8 cellular contexts compared by ENCODE assay signal in genomic region chr22:42716649-42717127, GRCh38. TPM values are rescaled to one million over a fixed set of nuclear protein-coding genes. Genes with fewer than 3 reads are reported as not detected.
DNase-seq lines count a peak whose midpoint lies in the region; ATAC-seq and TF ChIP-seq lines count a peak whose summit lies in the region.
"Had no signal": no experiment of that assay in that cellular context is flagged by ENCODE, and none has a peak within 500 bp of the region (broad histone marks: within the 10 kb centered on the region; RNA-seq: fewer than 3 reads in every experiment).

No MANE protein-coding gene starts in this region.

- CTCF ChIA-PET in RWPE1 (lab: Yijun Ruan, JAX) = no interaction called here

- H3K4me1 ChIP-seq in stomach smooth muscle (ENCODE audit: control insufficient read depth, insufficient read depth, low read length) (peaks cover 48% of the 10 kb centered on the region), gastrocnemius medialis (peaks cover 19 to 31% of the 10 kb centered on the region in 2 donors)

- H3K9me3 ChIP-seq in stomach smooth muscle (ENCODE audit: control insufficient read depth in 2 of 2, low read length in 2 of 2) = no peaks in the 10 kb centered on the region
- H3K9me3 ChIP-seq in gastrocnemius medialis = no peaks in the 10 kb centered on the region

- DNase-seq in RWPE1 (ENCODE audit: low spot score) (no peak), EL (no peak), gastrocnemius medialis (no peak)
- DNase-seq in activated CD4-positive, CD25-positive, alpha-beta regulatory T cell treated with anti-CD3 and anti-CD28 coated beads, Interleukin-2, amount 50 U/mL, for 72 hours = no peak
- DNase-seq: NCI-H1048 had no signal

- ATAC-seq in GM19025 (IDR thresholded peaks at IDR 0.05; ENCODE audit: low read depth, unreplicated experiment) (peak; percentile 27), HG02763 (IDR thresholded peaks at IDR 0.05; ENCODE audit: unreplicated experiment) (peak; percentile 42), gastrocnemius medialis (no peak)

- intact Hi-C loops in gastrocnemius medialis (cut with DNase I; ENCODE audit: low total_unique reads) = no loop called here

- in situ Hi-C loops in gastrocnemius medialis (cut with MboI; ENCODE audit: low sequenced_read_pairs in 4 of 4) = loop anchor here in 1 of 4 donors (10.0 kb wide), 1 partner anchor 52 kb away; no protein-coding TSS in a partner anchor

- H3K27ac ChIP-seq in RWPE1 = peak overlapping the region; percentile 52
- H3K27ac ChIP-seq in stomach smooth muscle (ENCODE audit: low read length) = peak overlapping the region; percentile 69
- H3K27ac ChIP-seq in gastrocnemius medialis = peak overlapping the region in 2 of 4 donors; percentile 47 to 89

- H3K4me3 ChIP-seq in stomach smooth muscle (ENCODE audit: low read length in 2 of 2) (peak overlapping the region in 1 of 2 donors; percentile 29), gastrocnemius medialis (no peak overlapping the region)

- POLR2A ChIA-PET in RWPE1 (lab: Yijun Ruan, JAX; ENCODE audit: low non-redundant PET) = no interaction called here

- no peak overlapping the region for H3K9ac ChIP-seq in stomach smooth muscle (ENCODE audit: low read length in 2 of 2)

- H3K27me3 ChIP-seq in stomach smooth muscle (ENCODE audit: control insufficient read depth in 1 of 2, insufficient read depth in 2 of 2, low read length in 2 of 2) = no peaks in the 10 kb centered on the region
- no peaks in the 10 kb centered on the region for H3K27me3 ChIP-seq in gastrocnemius medialis

- TF ChIP-seq CTCF in RWPE1 (conservative IDR thresholded peaks at IDR 0.05; ENCODE audit: low read depth) = no peak
- TF ChIP-seq CTCF in gastrocnemius medialis (IDR thresholded peaks at IDR 0.05 in 4 of 5, conservative IDR thresholded peaks at IDR 0.05 in 1 of 5) = no peak

- no peak for TF ChIP-seq POLR2A in gastrocnemius medialis (IDR thresholded peaks at IDR 0.05)

- H3K36me3 ChIP-seq in stomach smooth muscle (ENCODE audit: control insufficient read depth in 2 of 2, insufficient read depth in 2 of 2, low read length in 2 of 2) (peaks cover 3 to 10% of the 10 kb centered on the region in 2 donors), gastrocnemius medialis (no peaks in the 10 kb centered on the region)

RNA-seq across cellular contexts. Expression of gene A4GALT, which starts 4.0 kb away (rescaled TPM):
- 10 to 100 TPM in 2 of 4 donors, 1 to 10 TPM in 2; 5.8 to 13.3 (median 8.6) TPM for total RNA-seq in gastrocnemius medialis

Comparison
In these comparisons a context has a peak if more than half of its experiments do, and no peak if none do; other contexts are left out.
1. ATAC-seq: peak in GM19025 (single experiment) and HG02763 (single experiment); none in gastrocnemius medialis (0 of 2).